8 cellular contexts compared by ENCODE assay signal in genomic region chr12:69469854-69470188, GRCh38. TPM values are rescaled to one million over a fixed set of nuclear protein-coding genes. Genes with fewer than 3 reads are reported as not detected.
DNase-seq lines count a peak whose midpoint lies in the region; ATAC-seq and TF ChIP-seq lines count a peak whose summit lies in the region.

No MANE protein-coding gene starts in this region.

- H3K27ac ChIP-seq in BLaER1 treated with 17β-estradiol and CSF1 and Interleukin-3, amounts not matched to agents 10 nM and 100 nM: peak overlapping the region; percentile 88 to 99 (median 95)

- peak overlapping the region; percentile 76 to 98 (median 92) for H3K4me3 ChIP-seq in BLaER1 treated with 17β-estradiol and CSF1 and Interleukin-3, amounts not matched to agents 10 nM and 100 nM
- peak overlapping the region; percentile 87 for H3K4me3 ChIP-seq in Jurkat, Clone E6-1 (ENCODE audit: low read length)

- no peaks in the 10 kb centered on the region for H3K27me3 ChIP-seq in BLaER1 treated with 17β-estradiol and CSF1 and Interleukin-3, amounts not matched to agents 10 nM and 100 nM

- H3K36me3 ChIP-seq in BLaER1 treated with 17β-estradiol and CSF1 and Interleukin-3, amounts not matched to agents 10 nM and 100 nM: peaks cover 0 to 18% (median 4%) of the 10 kb centered on the region in 11 experiments; a peak in 5 of 22 replicates

- H3K4me3 Mint-ChIP-seq in dendritic cell treated with granulocyte-macrophage colony-stimulating factor and Interleukin-4, amounts not matched to agents 40 ng/mL and 50 ng/mL, for 4 days: peak overlapping the region; percentile 98
- peak overlapping the region; percentile 93 for H3K4me3 Mint-ChIP-seq in natural killer cell

- H3K9ac ChIP-seq in BLaER1 treated with 17β-estradiol and CSF1 and Interleukin-3, amounts not matched to agents 10 nM and 100 nM: peak overlapping the region; percentile 92 to 100 (median 98)

- peaks cover 20 to 42% (median 40%) of the 10 kb centered on the region in 11 experiments; a peak in 20 of 22 replicates for H4K20me1 ChIP-seq in BLaER1 treated with 17β-estradiol and CSF1 and Interleukin-3, amounts not matched to agents 10 nM and 100 nM

- no peaks in the 10 kb centered on the region for H3K9me3 Mint-ChIP-seq in dendritic cell treated with granulocyte-macrophage colony-stimulating factor and Interleukin-4, amounts not matched to agents 40 ng/mL and 50 ng/mL, for 4 days
- H3K9me3 Mint-ChIP-seq in natural killer cell: no peaks in the 10 kb centered on the region

- no peak for DNase-seq in Jurkat, Clone E6-1 (ENCODE audit: low read depth, low spot score)
- DNase-seq in natural killer cell (no peak), DMS53 treated with DMSO at 0.1 percent for 48 hours (lab: John Stamatoyannopoulos, UW; ENCODE audit: unreplicated experiment) (no peak), SHP77 (lab: John Stamatoyannopoulos, UW) (no peak), hypothalamus (lab: John Stamatoyannopoulos, UW) (no peak)

- H3K27me3 Mint-ChIP-seq in dendritic cell treated with granulocyte-macrophage colony-stimulating factor and Interleukin-4, amounts not matched to agents 40 ng/mL and 50 ng/mL, for 4 days: no peaks in the 10 kb centered on the region
- peaks cover 0 to 3% of the 10 kb centered on the region in 2 donors for H3K27me3 Mint-ChIP-seq in natural killer cell (ENCODE audit: low read depth in 2 of 2)

- H3K4me1 Mint-ChIP-seq in dendritic cell treated with granulocyte-macrophage colony-stimulating factor and Interleukin-4, amounts not matched to agents 40 ng/mL and 50 ng/mL, for 4 days (ENCODE audit: low read depth): peaks cover 54% of the 10 kb centered on the region
- peaks cover 29 to 34% of the 10 kb centered on the region in 2 donors for H3K4me1 Mint-ChIP-seq in natural killer cell

- H3K4me2 ChIP-seq in BLaER1 treated with 17β-estradiol and CSF1 and Interleukin-3, amounts not matched to agents 10 nM and 100 nM: peak overlapping the region; percentile 71 to 97 (median 91)

- TF ChIP-seq CTCF in natural killer cell (IDR thresholded peaks at IDR 0.05): no peak

- H3K36me3 Mint-ChIP-seq in dendritic cell treated with granulocyte-macrophage colony-stimulating factor and Interleukin-4, amounts not matched to agents 40 ng/mL and 50 ng/mL, for 4 days (ENCODE audit: low read depth): peaks cover 27% of the 10 kb centered on the region
- H3K36me3 Mint-ChIP-seq in natural killer cell: no peaks in the 10 kb centered on the region

- H3K27ac Mint-ChIP-seq in dendritic cell treated with granulocyte-macrophage colony-stimulating factor and Interleukin-4, amounts not matched to agents 40 ng/mL and 50 ng/mL, for 4 days: peak overlapping the region; percentile 98
- peak overlapping the region; percentile 82 to 93 for H3K27ac Mint-ChIP-seq in natural killer cell

- ATAC-seq in natural killer cell (peak in 2 of 3 donors; percentile 2 to 6), GM21825 (IDR thresholded peaks at IDR 0.05; ENCODE audit: unreplicated experiment) (no peak)

- H3K4me1 ChIP-seq in BLaER1 treated with 17β-estradiol and CSF1 and Interleukin-3, amounts not matched to agents 10 nM and 100 nM: peaks cover 16 to 60% (median 24%) of the 10 kb centered on the region in 10 experiments

- H3K9me3 ChIP-seq in BLaER1 treated with 17β-estradiol and CSF1 and Interleukin-3, amounts not matched to agents 10 nM and 100 nM (replicated peaks in 1 of 11): no peaks in the 10 kb centered on the region

- intact Hi-C loops in dendritic cell treated with granulocyte-macrophage colony-stimulating factor and Interleukin-4, amounts not matched to agents 40 ng/mL and 50 ng/mL, for 4 days (cut with micrococcal nuclease): loop anchor here (1.0 to 10.0 kb wide), 3 partner anchors 85 to 115 kb away; partner anchors contain the start of gene CCT2
- intact Hi-C loops in natural killer cell (cut with micrococcal nuclease): loop anchor here (2.0 kb wide), 1 partner anchor 101 kb away; no protein-coding TSS in a partner anchor

RNA-seq across cellular contexts. Expression of gene FRS2, which starts 0.4 kb away (rescaled TPM):
- polyA plus RNA-seq in Jurkat, Clone E6-1 (2012; ENCODE audit: insufficient read depth, insufficient read length): 5.8 TPM
- total RNA-seq in natural killer cell: 10 to 100 TPM; 25.6 to 33.8 (median 28.2) TPM
